9 cellular contexts compared by ENCODE assay signal in genomic region chr5:15008911-15009310, GRCh38.
A peak's percentile ranks its signal among the peaks of the same experiment; 100 is the strongest.
DNase-seq lines count a peak whose midpoint lies in the region; ATAC-seq lines count a peak whose summit lies in the region.
"Had no signal": no experiment of that assay in that cellular context is flagged by ENCODE, and none has a peak within 500 bp of the region (broad histone marks: within the 10 kb centered on the region; RNA-seq: fewer than 3 reads in every experiment).

No MANE protein-coding gene starts in this region.

- H4K91ac ChIP-seq in neuronal stem cell (ENCODE audit: low read depth, low read length, poor library complexity) = no peak overlapping the region

- H3K27ac ChIP-seq in right cardiac atrium (ENCODE audit: low read length) (peak overlapping the region; percentile 87), duodenal mucosa (ENCODE audit: low read depth, low read length) (peak overlapping the region; percentile 22), neuronal stem cell (replicated peaks; ENCODE audit: low read length) (no peak overlapping the region), aorta (ENCODE audit: low read depth in 1 of 2, low read length in 2 of 2) (peak overlapping the region; percentile 98 to 100)
- H3K27ac ChIP-seq: cardiac muscle cell had no signal

- no peak overlapping the region for H2BK120ac ChIP-seq in neuronal stem cell (ENCODE audit: low read depth, low read length)

- H2BK5ac ChIP-seq in neuronal stem cell (ENCODE audit: low read length) = no peak overlapping the region

- H3K4me3 ChIP-seq in right cardiac atrium (ENCODE audit: low read length) (no peak overlapping the region), duodenal mucosa (ENCODE audit: low read depth in 1 of 2, low read length in 2 of 2) (no peak overlapping the region), neuronal stem cell (ENCODE audit: low read length in 2 of 2) (no peak overlapping the region), aorta (ENCODE audit: low read length in 2 of 2) (no peak overlapping the region)
- H3K4me3 ChIP-seq: cardiac muscle cell had no signal

- H3K9me3 ChIP-seq in right cardiac atrium (ENCODE audit: control insufficient read depth, low read length) (no peaks in the 10 kb centered on the region), duodenal mucosa (ENCODE audit: control insufficient read depth in 1 of 2, low read length in 2 of 2) (no peaks in the 10 kb centered on the region), neuronal stem cell (replicated peaks in 1 of 2; ENCODE audit: control insufficient read depth in 2 of 2, insufficient read depth in 1 of 2, low read depth in 1 of 2, low read length in 2 of 2) (no peaks in the 10 kb centered on the region), aorta (ENCODE audit: control insufficient read depth, low read length) (no peaks in the 10 kb centered on the region)

- H3K36me3 ChIP-seq in duodenal mucosa (ENCODE audit: control insufficient read depth in 1 of 2, insufficient read depth in 2 of 2, low read length in 2 of 2) (no peaks in the 10 kb centered on the region), neuronal stem cell (replicated peaks in 1 of 2; ENCODE audit: control insufficient read depth in 2 of 2, insufficient read depth in 2 of 2, low read length in 2 of 2) (no peaks in the 10 kb centered on the region), aorta (ENCODE audit: control insufficient read depth in 1 of 2, insufficient read depth in 2 of 2, low read length in 1 of 2) (no peaks in the 10 kb centered on the region)
- H3K36me3 ChIP-seq: cardiac muscle cell had no signal

- 71% methylated on average over 5 of the region's 5 CpGs for WGBS in right cardiac atrium
- no CpG with 5 or more reads among the region's 5 CpGs for WGBS in neuronal stem cell (ENCODE audit: extremely low coverage in 2 of 2, insufficient read length in 2 of 2, insufficient replicate concordance in 1 of 2), 2 donors
- 32 to 35% methylated on average over 5 of the region's 5 CpGs for WGBS in aorta, 2 donors

- DNase-seq in right cardiac atrium (no peak), Right ventricle myocardium superior (no peak), neuronal stem cell (ENCODE audit: low spot score) (no peak), aorta (no peak)

- no peaks in the 10 kb centered on the region for H3K79me1 ChIP-seq in neuronal stem cell (ENCODE audit: low read depth, low read length)

- H3K9ac ChIP-seq in duodenal mucosa (ENCODE audit: low read depth in 1 of 2, low read length in 2 of 2) = peak overlapping the region in 1 of 2 donors; percentile 13
- H3K9ac ChIP-seq in neuronal stem cell (ENCODE audit: low read depth, low read length, poor library complexity) = no peak overlapping the region

- H2AK5ac ChIP-seq in neuronal stem cell (ENCODE audit: low read depth, low read length) = no peak overlapping the region

- H2BK12ac ChIP-seq in neuronal stem cell (ENCODE audit: low read length) = no peak overlapping the region

- no peak overlapping the region for H3K4ac ChIP-seq in neuronal stem cell (ENCODE audit: low read length)

- H2BK15ac ChIP-seq in neuronal stem cell (ENCODE audit: low read length) = no peak overlapping the region

- H3K4me2 ChIP-seq in neuronal stem cell (ENCODE audit: insufficient read depth, low read length, poor library complexity, severe bottlenecking) = no peak overlapping the region

- peak overlapping the region; percentile 6 for H2AFZ ChIP-seq in neuronal stem cell (ENCODE audit: low read length)

- H4K8ac ChIP-seq in neuronal stem cell (ENCODE audit: low read depth, low read length) = no peak overlapping the region

- ATAC-seq in right cardiac atrium (no peak), Right ventricle myocardium superior (ENCODE audit: poor library complexity) (no peak), aorta (ENCODE audit: low FRiP score) (no peak), GM19397 (IDR thresholded peaks at IDR 0.05; ENCODE audit: unreplicated experiment) (no peak), GM18909 (IDR thresholded peaks at IDR 0.05; ENCODE audit: poor library complexity, unreplicated experiment) (no peak), HG02571 (IDR thresholded peaks at IDR 0.05; ENCODE audit: unreplicated experiment) (no peak)

- intact Hi-C loops in right cardiac atrium (cut with DNase I) (loop anchor here in 2 of 4 donors (5.0 to 10.0 kb wide), 5 partner anchors 54 to 282 kb away; partner anchors contain the start of gene ANKH (in 1 of the 2)), Right ventricle myocardium superior (cut with DNase I) (no loop called here), aorta (cut with DNase I) (loop anchor here in 1 of 2 donors (2.0 kb wide), 1 partner anchor 138 kb away; the partner anchor contains the start of gene ANKH)

- H3K14ac ChIP-seq in neuronal stem cell (ENCODE audit: low read length) = no peak overlapping the region

- H3K23ac ChIP-seq in neuronal stem cell (ENCODE audit: low read depth, low read length, poor library complexity) = no peak overlapping the region

- no peak overlapping the region for H3K18ac ChIP-seq in neuronal stem cell (ENCODE audit: low read length)

- H3K4me1 ChIP-seq in right cardiac atrium (ENCODE audit: control insufficient read depth, insufficient read depth, low read length) (peaks cover 2% of the 10 kb centered on the region), duodenal mucosa (ENCODE audit: control insufficient read depth in 1 of 2, insufficient read depth in 2 of 2, low read length in 2 of 2) (peaks cover 14 to 29% of the 10 kb centered on the region in 2 donors), neuronal stem cell (ENCODE audit: control insufficient read depth in 2 of 2, insufficient read depth in 1 of 2, low read depth in 1 of 2, low read length in 2 of 2) (peaks cover 2 to 8% of the 10 kb centered on the region in 2 donors), aorta (ENCODE audit: control insufficient read depth in 1 of 2, insufficient read depth in 2 of 2, low read length in 2 of 2) (peaks cover 0 to 12% of the 10 kb centered on the region in 2 donors)

- H3K27me3 ChIP-seq in right cardiac atrium (ENCODE audit: control insufficient read depth, insufficient read depth) (no peaks in the 10 kb centered on the region), duodenal mucosa (ENCODE audit: control insufficient read depth in 1 of 2, insufficient read depth in 2 of 2, low read length in 2 of 2) (no peaks in the 10 kb centered on the region), neuronal stem cell (ENCODE audit: control insufficient read depth in 3 of 3, insufficient read depth in 3 of 3, low read depth in 1 of 3, low read length in 3 of 3) (no peaks in the 10 kb centered on the region), aorta (ENCODE audit: control insufficient read depth in 1 of 2, insufficient read depth in 2 of 2, low read length in 1 of 2) (no peaks in the 10 kb centered on the region)
- H3K27me3 ChIP-seq: cardiac muscle cell had no signal
